ENCODE assay signal across 8 cellular contexts in genomic region chr13:81017525-81018152, GRCh38.
DNase-seq lines count a peak whose midpoint lies in the region; ATAC-seq, FAIRE-seq and TF ChIP-seq lines count a peak whose summit lies in the region.

No MANE protein-coding gene starts in this region.

- 19 to 21% methylated on average over 4 of the region's 4 CpGs for WGBS in esophagus squamous epithelium, 2 donors

- peaks cover 0 to 5% (median 3%) of the 10 kb centered on the region in 3 donors for H3K9me3 ChIP-seq in esophagus squamous epithelium

- ATAC-seq in HG03457 (IDR thresholded peaks at IDR 0.05; ENCODE audit: unreplicated experiment): no peak

- in situ Hi-C loops in KBM-7 (cut with MboI; ENCODE audit: low pct_unique_long_range_greater_than_20kb, low sequenced_read_pairs): no loop called here

- no peak overlapping the region for H3K27ac Mint-ChIP-seq in osteocyte (ENCODE audit: unreplicated experiment)

- no peak for TF ChIP-seq POLR2A in esophagus squamous epithelium (IDR thresholded peaks at IDR 0.05)

- FAIRE-seq in GM19239 (lab: Jason Lieb, UNC): no peak

- intact Hi-C loops in esophagus squamous epithelium (cut with DNase I): no loop called here

- H3K27ac ChIP-seq in esophagus squamous epithelium: no peak overlapping the region

- peaks cover 0 to 4% (median 0%) of the 10 kb centered on the region in 4 donors for H3K27me3 ChIP-seq in esophagus squamous epithelium

- H3K36me3 ChIP-seq in esophagus squamous epithelium: no peaks in the 10 kb centered on the region

- H3K36me3 Mint-ChIP-seq in osteocyte (ENCODE audit: unreplicated experiment): peaks cover 2% of the 10 kb centered on the region

- H3K4me3 ChIP-seq in esophagus squamous epithelium: no peak overlapping the region

- H3K4me3 Mint-ChIP-seq in osteocyte (ENCODE audit: unreplicated experiment): peak overlapping the region; percentile 24

- no peaks in the 10 kb centered on the region for H3K4me1 Mint-ChIP-seq in osteocyte (ENCODE audit: unreplicated experiment)

- DNase-seq in AG20443 (ENCODE audit: low spot score): peak; percentile 39
- peak; percentile 9 for DNase-seq in GM19239 (ENCODE audit: insufficient read length, low spot score)
- peak; percentile 50 for DNase-seq in KBM-7
- peak; percentile 71 for DNase-seq in RKO (ENCODE audit: low spot score)
- DNase-seq in esophagus squamous epithelium (lab: John Stamatoyannopoulos, UW): no peak
- DNase-seq in osteocyte (ENCODE audit: extremely low spot score, unreplicated experiment): no peak
- DNase-seq in stimulated activated CD4-positive, alpha-beta T cell treated with anti-CD3 and anti-CD28 coated beads, Interleukin-4, amount 100 ng/mL, for 24 hours: no peak

- peaks cover 16% of the 10 kb centered on the region for H3K9me3 Mint-ChIP-seq in osteocyte (ENCODE audit: unreplicated experiment)

- H3K4me1 ChIP-seq in esophagus squamous epithelium: no peaks in the 10 kb centered on the region

- H3K27me3 Mint-ChIP-seq in osteocyte (ENCODE audit: unreplicated experiment): no peaks in the 10 kb centered on the region

- peak in 4 of 6 experiments; percentile 30 to 59 (median 40) for TF ChIP-seq CTCF in esophagus squamous epithelium (IDR thresholded peaks at IDR 0.05)
- peak; percentile 76 for TF ChIP-seq CTCF in osteocyte (IDR thresholded peaks at IDR 0.05)

Comparison
In these comparisons a context has a peak if more than half of its experiments do, and no peak if none do; other contexts are left out.
1. DNase-seq: peak in AG20443 (single experiment), GM19239 (single experiment), KBM-7 (single experiment) and RKO (single experiment); none in esophagus squamous epithelium (single experiment), osteocyte (single experiment) and stimulated activated CD4-positive, alpha-beta T cell treated with anti-CD3 and anti-CD28 coated beads, Interleukin-4, amount 100 ng/mL, for 24 hours (single experiment).